Comparison of ENCODE assay signal across 22 cellular contexts in the genomic region with DNA sequence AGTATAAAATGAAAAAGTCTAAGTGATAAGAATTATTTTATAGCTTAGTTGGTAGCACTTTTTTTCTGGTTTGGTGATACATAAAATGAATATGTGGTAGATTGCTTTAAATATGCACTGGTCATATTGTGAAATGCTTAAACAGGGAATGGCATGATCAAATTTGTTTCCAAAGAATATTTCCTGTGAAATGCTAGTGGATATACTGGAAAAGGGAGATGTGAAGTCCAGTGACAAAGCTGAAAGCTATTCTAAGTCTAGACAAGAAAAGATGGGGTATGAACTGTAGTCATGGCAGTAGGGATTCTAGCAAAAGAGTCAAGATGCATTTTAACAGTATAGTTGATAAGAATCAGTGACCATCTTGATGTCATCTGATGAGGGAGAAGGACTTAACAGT.
DNase-seq lines count a peak whose midpoint lies in the region; ATAC-seq, FAIRE-seq and TF ChIP-seq lines count a peak whose summit lies in the region.
"Had no signal": no experiment of that assay in that cellular context is flagged by ENCODE, and none has a peak within 500 bp of the region (broad histone marks: within the 10 kb centered on the region; RNA-seq: fewer than 3 reads in every experiment).

No MANE protein-coding gene starts in this region.

- DNase-seq in GM03348 (ENCODE audit: low spot score) = peak; percentile 27
- DNase-seq in adipocyte (ENCODE audit: low read depth) = peak; percentile 41
- peak; percentile 80 for DNase-seq in fibroblast of peridontal ligament (ENCODE audit: extremely low read depth)
- DNase-seq in NCI-H345 treated with DMSO at 0.1 percent for 48 hours (lab: John Stamatoyannopoulos, UW; ENCODE audit: unreplicated experiment) = no peak
- no peak for DNase-seq in NCI-H82 treated with DMSO at 0.1 percent for 48 hours (lab: John Stamatoyannopoulos, UW; ENCODE audit: unreplicated experiment)
- no peak for DNase-seq in GM12892 (ENCODE audit: insufficient read length)
- no peak for DNase-seq in upper lobe of left lung
- DNase-seq: ACHN; BE2C; CD8-positive, alpha-beta T cell; DMS79 treated with DMSO at 0.1 percent for 48 hours; GF-D8; MV-4-11; NCI-H1417; NCI-H1930; NCI-H446 treated with DMSO at 0.1 percent for 48 hours; NCI-H748 treated with DMSO at 0.1 percent for 48 hours; RPMI8226; SIG-M5 had no signal

- H3K27ac ChIP-seq in upper lobe of left lung = no peak overlapping the region

- ATAC-seq in upper lobe of left lung (ENCODE audit: low FRiP score in 2 of 2) = no peak
- ATAC-seq: CD8-positive, alpha-beta T cell; K562 had no signal

- FAIRE-seq in GM12892 (lab: Jason Lieb, UNC) = no peak
- FAIRE-seq: D721Med, H54, K562 had no signal

- no peak for TF ChIP-seq CTCF in upper lobe of left lung (IDR thresholded peaks at IDR 0.05)

- no peak for TF ChIP-seq EP300 in upper lobe of left lung (IDR thresholded peaks at IDR 0.05)

- H3K36me3 ChIP-seq in adipocyte (ENCODE audit: control insufficient read depth, insufficient read depth, low read length, severe bottlenecking) = no peaks in the 10 kb centered on the region
- no peaks in the 10 kb centered on the region for H3K36me3 ChIP-seq in upper lobe of left lung
- H3K36me3 ChIP-seq: BE2C had no signal

- H3K27me3 ChIP-seq in adipocyte (replicated peaks; ENCODE audit: control insufficient read depth, insufficient read depth, low read length) (no peaks in the 10 kb centered on the region), upper lobe of left lung (no peaks in the 10 kb centered on the region)
- H3K27me3 ChIP-seq: BE2C had no signal

- H3K9ac ChIP-seq in adipocyte (ENCODE audit: low read length) = peak overlapping the region; percentile 48

- no peak for TF ChIP-seq POLR2A in GM12892 (IDR thresholded peaks at IDR 0.05; ENCODE audit: low read depth, low read length)
- no peak for TF ChIP-seq POLR2A in upper lobe of left lung (IDR thresholded peaks at IDR 0.05)

- H3K9me3 ChIP-seq in adipocyte (ENCODE audit: control insufficient read depth, low read length) (no peaks in the 10 kb centered on the region), upper lobe of left lung (no peaks in the 10 kb centered on the region)
- H3K9me3 ChIP-seq: BE2C had no signal

- peak overlapping the region; percentile 9 for H3K4me3 ChIP-seq in adipocyte (ENCODE audit: low read length)
- no peak overlapping the region for H3K4me3 ChIP-seq in upper lobe of left lung
- H3K4me3 ChIP-seq: K562 had no signal

- H3K4me1 ChIP-seq in adipocyte (ENCODE audit: control insufficient read depth, insufficient read depth, low read length) = peaks cover 43% of the 10 kb centered on the region
- no peaks in the 10 kb centered on the region for H3K4me1 ChIP-seq in upper lobe of left lung
- H3K4me1 ChIP-seq: BE2C had no signal

Comparison
In these comparisons a context has a peak if more than half of its experiments do, and no peak if none do; other contexts are left out.
1. DNase-seq: peak in GM03348 (single experiment), adipocyte (single experiment) and fibroblast of peridontal ligament (single experiment); none in NCI-H345 treated with DMSO at 0.1 percent for 48 hours (single experiment), NCI-H82 treated with DMSO at 0.1 percent for 48 hours (single experiment), GM12892 (single experiment) and upper lobe of left lung (0 of 2).